ENCODE assay signal across 8 cellular contexts in genomic region chr18:76518543-76519155, GRCh38. TPM values are rescaled to one million over a fixed set of nuclear protein-coding genes. Genes with fewer than 3 reads are reported as not detected.
DNase-seq lines count a peak whose midpoint lies in the region; ATAC-seq and TF ChIP-seq lines count a peak whose summit lies in the region.

No MANE protein-coding gene starts in this region.

- H3K27ac ChIP-seq in HUES64 (ENCODE audit: low read depth, low read length) (peak overlapping the region; percentile 10; the same call in 1 of the 2 replicates), thoracic aorta (no peak overlapping the region)

- peak overlapping the region; percentile 84 to 89 (median 87) for H3K4me3 Mint-ChIP-seq in brain

- H3K36me3 ChIP-seq in BJ (ENCODE audit: control insufficient read depth, insufficient read depth, low read length) = no peaks in the 10 kb centered on the region
- no peaks in the 10 kb centered on the region for H3K36me3 ChIP-seq in HUES64 (ENCODE audit: insufficient read depth, low read length)
- no peaks in the 10 kb centered on the region for H3K36me3 ChIP-seq in thoracic aorta

- H3K9ac ChIP-seq in HUES64 (ENCODE audit: low read depth, low read length) = peak overlapping the region; percentile 72

- no peak for DNase-seq in BJ (ENCODE audit: low read depth)
- DNase-seq in kidney glomerular epithelial cell (lab: John Stamatoyannopoulos, UW) = peak; percentile 23
- no peak for DNase-seq in thoracic aorta (ENCODE audit: low spot score)
- no peak for DNase-seq in Kasumi-1 (lab: John Stamatoyannopoulos, UW)
- no peak for DNase-seq in HuH-7.5 (ENCODE audit: low spot score)
- DNase-seq in HPDE6-E6E7 (ENCODE audit: extremely low spot score) = no peak

- TF ChIP-seq CTCF in BJ (IDR thresholded peaks at IDR 0.05; ENCODE audit: insufficient read depth, low read depth, low read length) (no peak), brain (conservative IDR thresholded peaks at IDR 0.05) (no peak), thoracic aorta (IDR thresholded peaks at IDR 0.05) (no peak)

- H3K4me3 ChIP-seq in BJ (ENCODE audit: low read depth, low read length) (peak overlapping the region; percentile 3), HUES64 (ENCODE audit: low read length) (peak overlapping the region; percentile 57), thoracic aorta (peak overlapping the region; percentile 39)

- H3K9me3 ChIP-seq in HUES64 (ENCODE audit: insufficient read depth, low read depth, low read length) (no peaks in the 10 kb centered on the region), thoracic aorta (no peaks in the 10 kb centered on the region)

- 2% methylated on average over 19 of the region's 23 CpGs for WGBS in HUES64

- no peaks in the 10 kb centered on the region for H3K36me3 Mint-ChIP-seq in brain

- H3K27ac Mint-ChIP-seq in brain = peak overlapping the region; percentile 92 to 97 (median 95)

- no peak for ATAC-seq in thoracic aorta (ENCODE audit: insufficient number of reproducible peaks, low FRiP score, low read depth)

- POLR2A ChIA-PET in BJ (lab: Charles Lee) = no interaction called here

- H3K9me3 Mint-ChIP-seq in brain = peaks cover 0 to 3% (median 0%) of the 10 kb centered on the region in 5 experiments

- no peaks in the 10 kb centered on the region for H3K27me3 Mint-ChIP-seq in brain

- H3K27me3 ChIP-seq in BJ (ENCODE audit: control insufficient read depth, insufficient read depth, low read length) (no peaks in the 10 kb centered on the region), HUES64 (ENCODE audit: insufficient read depth, low read length) (peaks cover 11% of the 10 kb centered on the region; the same call in 1 of the 2 replicates), thoracic aorta (replicated peaks; ENCODE audit: insufficient read depth) (no peaks in the 10 kb centered on the region)

- CTCF ChIA-PET in BJ (lab: Yijun Ruan, JAX) = interaction anchor here (0.6 to 2.0 kb wide), 3 partner anchors 9 to 15 kb away, joined by 3 to 9 read pairs (median 3); no protein-coding TSS in a partner anchor

- peaks cover 58% of the 10 kb centered on the region for H3K4me1 Mint-ChIP-seq in brain

- H3K4me1 ChIP-seq in HUES64 (ENCODE audit: insufficient read depth, low read length) (peaks cover 35% of the 10 kb centered on the region), thoracic aorta (ENCODE audit: control insufficient read depth in 1 of 2, low read depth in 2 of 2) (no peaks in the 10 kb centered on the region)

RNA-seq across cellular contexts. Expression of gene ZNF516, which starts 23.6 kb away (rescaled TPM):
- 11.3 and 11.6 TPM in 2 replicates for polyA plus RNA-seq in BJ (2011; rRNA removed)
- polyA minus RNA-seq in BJ (2011; rRNA and poly(A)+ RNA removed) = 24.2 and 27.9 TPM in 2 replicates
- polyA plus RNA-seq in HUES64 (2013, experiment 1 of 2) = 14.7 TPM
- 25.5 TPM for polyA plus RNA-seq in HUES64 (2013, experiment 2 of 2)
- 29.0 TPM for polyA plus RNA-seq in brain (ENCODE audit: insufficient read depth, low read depth, low replicate concordance)
- total RNA-seq in thoracic aorta = 10 to 100 TPM; 19.5 to 19.8 TPM

Comparison
In these comparisons a context has a peak if more than half of its experiments do, and no peak if none do; other contexts are left out.
1. H3K4me3 ChIP-seq: peak in every context shown above with its lines; median percentile 57 in HUES64; 39 in thoracic aorta; 3 in BJ.